1 cellular context compared by ENCODE assay signal in genomic region chr1:34844252-34844634, GRCh38.
TF ChIP-seq lines count a peak whose summit lies in the region.

No MANE protein-coding gene starts in this region.

TF ChIP-seq in HepG2, 621 proteins besides CTCF, POLR2A, EP300 and RAD21:
- TF ChIP-seq BCL6 (CRISPR knock-in tag; IDR thresholded peaks at IDR 0.05) (peak; percentile 88), PATZ1 (CRISPR knock-in tag; IDR thresholded peaks at IDR 0.05) (peak; percentile 76; the same call in 1 of the 2 replicates), ZNF281 (CRISPR knock-in tag; IDR thresholded peaks at IDR 0.05; ENCODE audit: borderline replicate concordance) (peak; percentile 71), SOX5 (CRISPR knock-in tag; IDR thresholded peaks at IDR 0.05; ENCODE audit: borderline replicate concordance) (peak; percentile 59; the same call in 1 of the 2 replicates), SOX13 (IDR thresholded peaks at IDR 0.05) (no peak), SOX13 (CRISPR knock-in tag; conservative IDR thresholded peaks at IDR 0.05 in 1 of 2, IDR thresholded peaks at IDR 0.05 in 1 of 2) (peak in 1 of 2 experiments; percentile 89; a peak in 2 of 4 replicates), SOX6 (IDR thresholded peaks at IDR 0.05) (no peak), SOX6 (CRISPR knock-in tag; IDR thresholded peaks at IDR 0.05) (peak; percentile 42; the same call in 1 of the 2 replicates), AKNA (CRISPR knock-in tag; IDR thresholded peaks at IDR 0.05; ENCODE audit: borderline replicate concordance) (no peak), NR2F6 (IDR thresholded peaks at IDR 0.05) (peak; percentile 57), NR2F6 (CRISPR knock-in tag; IDR thresholded peaks at IDR 0.05) (0 out of 2 replicates have a peak, but pooled peaks have one; percentile 46), ADNP (CRISPR knock-in tag; IDR thresholded peaks at IDR 0.05) (no peak)
